In genomic region chr21:43890042-43890441, GRCh38 we compare ENCODE assay signal across 24 cellular contexts. TPM values are rescaled to one million over a fixed set of nuclear protein-coding genes. Genes with fewer than 3 reads are reported as not detected.
DNase-seq lines count a peak whose midpoint lies in the region; ATAC-seq and TF ChIP-seq lines count a peak whose summit lies in the region.
"Had no signal": no experiment of that assay in that cellular context is flagged by ENCODE, and none has a peak within 500 bp of the region (broad histone marks: within the 10 kb centered on the region; RNA-seq: fewer than 3 reads in every experiment).

No MANE protein-coding gene starts in this region.

- CTCF ChIA-PET in WTC11 (lab: Charles Lee), result no interaction called here

- intact Hi-C loops in spleen (cut with DNase I; ENCODE audit: low total_unique reads), result no loop called here

- DNase-seq in activated effector memory CD4-positive, alpha-beta T cell treated with anti-CD3 and anti-CD28 coated beads, Interleukin-2, amount 50 U/mL, for 16 hours, result peak; percentile 34
- DNase-seq in activated effector memory CD4-positive, alpha-beta T cell treated with Interleukin-2 at 50 U/mL for 16 hours, result no peak
- DNase-seq in WTC11 (ENCODE audit: low spot score) (peak; percentile 53), iPS DF 6.9 (ENCODE audit: low read depth, low spot score) (peak; percentile 20), spleen (peak; percentile 34), brain microvascular endothelial cell (no peak), NCI-H2107 (lab: John Stamatoyannopoulos, UW) (no peak)
- DNase-seq: activated CD4-positive, alpha-beta T cell treated with anti-CD3 and anti-CD28 coated beads, Interleukin-2, amount 10 ng/mL, durations not matched to agents 24 days and 14 days; AML-193; DMS53; effector CD8-positive, alpha-beta T cell; foreskin keratinocyte; GDM1; kidney; lower lobe of right lung; NCI-H1048; NCI-H1930; NCI-H526 treated with DMSO at 0.1 percent for 48 hours; substantia nigra; upper lobe of right lung had no signal

- H3K4me1 ChIP-seq in iPS DF 6.9 (ENCODE audit: control insufficient read depth, insufficient read depth, low read length) (peaks cover 4% of the 10 kb centered on the region; the same call in 1 of the 2 replicates), spleen (peaks cover 13 to 60% (median 31%) of the 10 kb centered on the region in 6 donors)
- H3K4me1 ChIP-seq: foreskin keratinocyte, prostate gland had no signal

- H3K27me3 ChIP-seq in iPS DF 6.9 (ENCODE audit: control insufficient read depth, insufficient read depth, low read length), result no peaks in the 10 kb centered on the region
- H3K27me3 ChIP-seq in spleen (replicated peaks in 1 of 7), result no peaks in the 10 kb centered on the region
- no peaks in the 10 kb centered on the region for H3K27me3 ChIP-seq in brain microvascular endothelial cell (replicated peaks)
- H3K27me3 ChIP-seq: foreskin keratinocyte, neutrophil, upper lobe of right lung had no signal

- H3K9me3 Mint-ChIP-seq in WTC11, result peaks cover 7% of the 10 kb centered on the region
- H3K9me3 Mint-ChIP-seq: activated CD4-positive, alpha-beta T cell treated with anti-CD3 and anti-CD28 coated beads, Interleukin-2, amount 10 ng/mL, durations not matched to agents 24 days and 14 days; T-helper 1 cell treated with Interleukin-12 subunit alpha and Interleukin-12 subunit beta and Interleukin-4 antibody, amounts not matched to agents 30 μg/mL and 1 μg/mL, for 36 hours had no signal

- no peak overlapping the region for H3K27ac ChIP-seq in iPS DF 6.9 (ENCODE audit: low read length)
- no peak overlapping the region for H3K27ac ChIP-seq in spleen
- H3K27ac ChIP-seq in brain microvascular endothelial cell, result no peak overlapping the region
- H3K27ac ChIP-seq: foreskin keratinocyte, lower lobe of right lung, neutrophil, prostate gland, upper lobe of right lung had no signal

- TF ChIP-seq POLR2A in spleen (IDR thresholded peaks at IDR 0.05), result no peak

- TF ChIP-seq CTCF in WTC11 (IDR thresholded peaks at IDR 0.05) (no peak), spleen (IDR thresholded peaks at IDR 0.05 in 8 of 11, conservative IDR thresholded peaks at IDR 0.05 in 3 of 11) (no peak), brain microvascular endothelial cell (IDR thresholded peaks at IDR 0.05; ENCODE audit: low read depth, low read length, missing control alignments) (no peak)

- WGBS in iPS DF 6.9 (ENCODE audit: insufficient coverage, insufficient read length), result no CpG with 5 or more reads among the region's 9 CpGs
- WGBS in spleen, 5 donors, result 77 to 89% (median 85%) methylated on average over 9 of the region's 9 CpGs

- in situ Hi-C loops in brain microvascular endothelial cell (cut with HindIII; ENCODE audit: low pct_ligation_motif_present, low sequenced_read_pairs), result no loop called here

- peak overlapping the region; percentile 34 for H3K4me3 Mint-ChIP-seq in WTC11
- H3K4me3 Mint-ChIP-seq: activated CD4-positive, alpha-beta T cell treated with anti-CD3 and anti-CD28 coated beads, Interleukin-2, amount 10 ng/mL, durations not matched to agents 24 days and 14 days; T-helper 1 cell treated with Interleukin-12 subunit alpha and Interleukin-12 subunit beta and Interleukin-4 antibody, amounts not matched to agents 30 μg/mL and 1 μg/mL, for 36 hours had no signal

- no peaks in the 10 kb centered on the region for H3K36me3 ChIP-seq in iPS DF 6.9 (ENCODE audit: control insufficient read depth, insufficient read depth, low read length)
- H3K36me3 ChIP-seq in spleen, result peaks cover 0 to 36% (median 2%) of the 10 kb centered on the region in 6 donors
- no peaks in the 10 kb centered on the region for H3K36me3 ChIP-seq in brain microvascular endothelial cell (replicated peaks)
- H3K36me3 ChIP-seq: neutrophil, prostate gland, upper lobe of right lung had no signal

- H3K27ac Mint-ChIP-seq in WTC11, result no peak overlapping the region
- H3K27ac Mint-ChIP-seq: activated CD4-positive, alpha-beta T cell treated with anti-CD3 and anti-CD28 coated beads, Interleukin-2, amount 10 ng/mL, durations not matched to agents 24 days and 14 days; T-helper 1 cell treated with Interleukin-12 subunit alpha and Interleukin-12 subunit beta and Interleukin-4 antibody, amounts not matched to agents 30 μg/mL and 1 μg/mL, for 36 hours had no signal

- ATAC-seq in WTC11, result peak; percentile 99
- no peak for ATAC-seq in HG02981 (IDR thresholded peaks at IDR 0.05; ENCODE audit: unreplicated experiment)
- ATAC-seq: foreskin keratinocyte, lower lobe of right lung, upper lobe of right lung had no signal

- H3K4me3 ChIP-seq in iPS DF 6.9 (ENCODE audit: low read length) (no peak overlapping the region), spleen (no peak overlapping the region), brain microvascular endothelial cell (ENCODE audit: low read depth, low read length) (no peak overlapping the region)
- H3K4me3 ChIP-seq: lower lobe of right lung, prostate gland, upper lobe of right lung had no signal

- H3K9me3 ChIP-seq in iPS DF 6.9 (ENCODE audit: control insufficient read depth, insufficient read depth, low read length) (no peaks in the 10 kb centered on the region), spleen (no peaks in the 10 kb centered on the region)
- H3K9me3 ChIP-seq: lower lobe of right lung, neutrophil, prostate gland, upper lobe of right lung had no signal

- POLR2A ChIA-PET in WTC11 (lab: Charles Lee), result no interaction called here

- 0 out of 2 replicates have a peak, but pooled peaks cover 4% of the 10 kb centered on the region for H3K36me3 Mint-ChIP-seq in WTC11

- H3K27me3 Mint-ChIP-seq in WTC11 (ENCODE audit: low read depth), result no peaks in the 10 kb centered on the region
- H3K27me3 Mint-ChIP-seq: activated CD4-positive, alpha-beta T cell treated with anti-CD3 and anti-CD28 coated beads, Interleukin-2, amount 10 ng/mL, durations not matched to agents 24 days and 14 days had no signal

- H3K4me1 Mint-ChIP-seq in WTC11, result peaks cover 19% of the 10 kb centered on the region

TF ChIP-seq in WTC11, 78 proteins besides CTCF, POLR2A, EP300 and RAD21:
- TF ChIP-seq TCF7 (CRISPR knock-in tag; IDR thresholded peaks at IDR 0.05; ENCODE audit: low read depth), result no peak
- no peak for TF ChIP-seq NFATC4 (CRISPR knock-in tag; IDR thresholded peaks at IDR 0.05)
- TF ChIP-seq NR3C1 (CRISPR knock-in tag; conservative IDR thresholded peaks at IDR 0.05; ENCODE audit: low read depth), result no peak
- TF ChIP-seq GTF2I (CRISPR knock-in tag; conservative IDR thresholded peaks at IDR 0.05), result peak; percentile 47; the same call in 1 of the 2 replicates
- TF ChIP-seq GABPB1 (CRISPR knock-in tag; IDR thresholded peaks at IDR 0.05), result no peak

RNA-seq across cellular contexts. Expression of gene AGPAT3, which starts 25.0 kb away (rescaled TPM):
- total RNA-seq in WTC11 (2021), result 5.6 to 9.7 TPM (median 9.4 TPM) in 3 replicates
- 10 to 100 TPM; 50.8 to 92.0 (median 64.5) TPM for total RNA-seq in spleen
- polyA plus RNA-seq in spleen, result 10 to 100 TPM in 1 of 3 donors, 1 to 10 TPM in 2; 6.9 to 20.7 (median 8.3) TPM

Comparison
In these comparisons a context has a peak if more than half of its experiments do, and no peak if none do; other contexts are left out.
1. DNase-seq: peak in activated effector memory CD4-positive, alpha-beta T cell treated with anti-CD3 and anti-CD28 coated beads, Interleukin-2, amount 50 U/mL, for 16 hours (single experiment), WTC11 (single experiment), iPS DF 6.9 (single experiment) and spleen (single experiment); none in activated effector memory CD4-positive, alpha-beta T cell treated with Interleukin-2 at 50 U/mL for 16 hours (single experiment), brain microvascular endothelial cell (single experiment) and NCI-H2107 (single experiment).